In the genomic region with DNA sequence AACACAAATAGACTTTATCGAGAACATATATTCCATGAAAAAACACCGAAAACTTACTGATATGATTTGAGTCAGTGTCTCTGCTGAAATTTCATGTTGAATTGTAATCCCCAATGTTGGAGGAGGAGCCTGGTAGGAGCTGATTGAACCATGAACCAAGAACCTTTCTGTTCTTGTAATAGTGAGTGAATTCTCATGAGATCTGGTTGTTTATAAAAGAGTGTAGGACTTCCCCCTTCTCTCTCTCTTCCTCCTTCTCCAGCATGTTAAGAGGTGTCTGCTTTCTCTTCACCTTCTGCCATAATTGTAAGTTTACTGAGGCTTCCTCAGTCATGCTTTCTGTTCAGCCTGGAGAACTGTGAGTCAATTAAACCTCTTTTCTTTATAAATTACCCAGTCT, we compare ENCODE assay signal across 1 cellular context.
TF ChIP-seq lines count a peak whose summit lies in the region.

No MANE protein-coding gene starts in this region.

TF ChIP-seq in GM12878, 131 proteins besides CTCF, POLR2A, EP300 and RAD21 (continued from another document):
- TF ChIP-seq, protein P1, sequence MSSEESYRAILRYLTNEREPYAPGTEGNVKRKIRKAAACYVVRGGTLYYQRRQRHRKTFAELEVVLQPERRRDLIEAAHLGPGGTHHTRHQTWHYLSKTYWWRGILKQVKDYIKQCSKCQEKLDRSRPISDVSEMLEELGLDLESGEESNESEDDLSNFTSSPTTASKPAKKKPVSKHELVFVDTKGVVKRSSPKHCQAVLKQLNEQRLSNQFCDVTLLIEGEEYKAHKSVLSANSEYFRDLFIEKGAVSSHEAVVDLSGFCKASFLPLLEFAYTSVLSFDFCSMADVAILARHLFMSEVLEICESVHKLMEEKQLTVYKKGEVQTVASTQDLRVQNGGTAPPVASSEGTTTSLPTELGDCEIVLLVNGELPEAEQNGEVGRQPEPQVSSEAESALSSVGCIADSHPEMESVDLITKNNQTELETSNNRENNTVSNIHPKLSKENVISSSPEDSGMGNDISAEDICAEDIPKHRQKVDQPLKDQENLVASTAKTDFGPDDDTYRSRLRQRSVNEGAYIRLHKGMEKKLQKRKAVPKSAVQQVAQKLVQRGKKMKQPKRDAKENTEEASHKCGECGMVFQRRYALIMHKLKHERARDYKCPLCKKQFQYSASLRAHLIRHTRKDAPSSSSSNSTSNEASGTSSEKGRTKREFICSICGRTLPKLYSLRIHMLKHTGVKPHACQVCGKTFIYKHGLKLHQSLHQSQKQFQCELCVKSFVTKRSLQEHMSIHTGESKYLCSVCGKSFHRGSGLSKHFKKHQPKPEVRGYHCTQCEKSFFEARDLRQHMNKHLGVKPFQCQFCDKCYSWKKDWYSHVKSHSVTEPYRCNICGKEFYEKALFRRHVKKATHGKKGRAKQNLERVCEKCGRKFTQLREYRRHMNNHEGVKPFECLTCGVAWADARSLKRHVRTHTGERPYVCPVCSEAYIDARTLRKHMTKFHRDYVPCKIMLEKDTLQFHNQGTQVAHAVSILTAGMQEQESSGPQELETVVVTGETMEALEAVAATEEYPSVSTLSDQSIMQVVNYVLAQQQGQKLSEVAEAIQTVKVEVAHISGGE (CRISPR knock-in tag; IDR thresholded peaks at IDR 0.05) = no peak
- TF ChIP-seq SPI1 (IDR thresholded peaks at IDR 0.05; ENCODE audit: borderline replicate concordance, insufficient read depth, low read depth, low read length) (0 out of 2 replicates have a peak, but pooled peaks have one; percentile 17), PRDM15 (CRISPR knock-in tag; IDR thresholded peaks at IDR 0.05) (no peak), NR2C2 (IDR thresholded peaks at IDR 0.05; ENCODE audit: borderline replicate concordance, control insufficient read depth, insufficient read length, low read depth) (no peak), ZZZ3 (IDR thresholded peaks at IDR 0.05; ENCODE audit: control insufficient read depth, insufficient read length, low read depth) (no peak), JUND (IDR thresholded peaks at IDR 0.05; ENCODE audit: low read depth, low read length) (no peak), CREB1 (IDR thresholded peaks at IDR 0.05; ENCODE audit: low read depth) (no peak)
- TF ChIP-seq, protein P2, sequence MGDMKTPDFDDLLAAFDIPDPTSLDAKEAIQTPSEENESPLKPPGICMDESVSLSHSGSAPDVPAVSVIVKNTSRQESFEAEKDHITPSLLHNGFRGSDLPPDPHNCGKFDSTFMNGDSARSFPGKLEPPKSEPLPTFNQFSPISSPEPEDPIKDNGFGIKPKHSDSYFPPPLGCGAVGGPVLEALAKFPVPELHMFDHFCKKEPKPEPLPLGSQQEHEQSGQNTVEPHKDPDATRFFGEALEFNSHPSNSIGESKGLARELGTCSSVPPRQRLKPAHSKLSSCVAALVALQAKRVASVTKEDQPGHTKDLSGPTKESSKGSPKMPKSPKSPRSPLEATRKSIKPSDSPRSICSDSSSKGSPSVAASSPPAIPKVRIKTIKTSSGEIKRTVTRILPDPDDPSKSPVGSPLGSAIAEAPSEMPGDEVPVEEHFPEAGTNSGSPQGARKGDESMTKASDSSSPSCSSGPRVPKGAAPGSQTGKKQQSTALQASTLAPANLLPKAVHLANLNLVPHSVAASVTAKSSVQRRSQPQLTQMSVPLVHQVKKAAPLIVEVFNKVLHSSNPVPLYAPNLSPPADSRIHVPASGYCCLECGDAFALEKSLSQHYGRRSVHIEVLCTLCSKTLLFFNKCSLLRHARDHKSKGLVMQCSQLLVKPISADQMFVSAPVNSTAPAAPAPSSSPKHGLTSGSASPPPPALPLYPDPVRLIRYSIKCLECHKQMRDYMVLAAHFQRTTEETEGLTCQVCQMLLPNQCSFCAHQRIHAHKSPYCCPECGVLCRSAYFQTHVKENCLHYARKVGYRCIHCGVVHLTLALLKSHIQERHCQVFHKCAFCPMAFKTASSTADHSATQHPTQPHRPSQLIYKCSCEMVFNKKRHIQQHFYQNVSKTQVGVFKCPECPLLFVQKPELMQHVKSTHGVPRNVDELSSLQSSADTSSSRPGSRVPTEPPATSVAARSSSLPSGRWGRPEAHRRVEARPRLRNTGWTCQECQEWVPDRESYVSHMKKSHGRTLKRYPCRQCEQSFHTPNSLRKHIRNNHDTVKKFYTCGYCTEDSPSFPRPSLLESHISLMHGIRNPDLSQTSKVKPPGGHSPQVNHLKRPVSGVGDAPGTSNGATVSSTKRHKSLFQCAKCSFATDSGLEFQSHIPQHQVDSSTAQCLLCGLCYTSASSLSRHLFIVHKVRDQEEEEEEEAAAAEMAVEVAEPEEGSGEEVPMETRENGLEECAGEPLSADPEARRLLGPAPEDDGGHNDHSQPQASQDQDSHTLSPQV (IDR thresholded peaks at IDR 0.05) = no peak
- TF ChIP-seq, protein P3, sequence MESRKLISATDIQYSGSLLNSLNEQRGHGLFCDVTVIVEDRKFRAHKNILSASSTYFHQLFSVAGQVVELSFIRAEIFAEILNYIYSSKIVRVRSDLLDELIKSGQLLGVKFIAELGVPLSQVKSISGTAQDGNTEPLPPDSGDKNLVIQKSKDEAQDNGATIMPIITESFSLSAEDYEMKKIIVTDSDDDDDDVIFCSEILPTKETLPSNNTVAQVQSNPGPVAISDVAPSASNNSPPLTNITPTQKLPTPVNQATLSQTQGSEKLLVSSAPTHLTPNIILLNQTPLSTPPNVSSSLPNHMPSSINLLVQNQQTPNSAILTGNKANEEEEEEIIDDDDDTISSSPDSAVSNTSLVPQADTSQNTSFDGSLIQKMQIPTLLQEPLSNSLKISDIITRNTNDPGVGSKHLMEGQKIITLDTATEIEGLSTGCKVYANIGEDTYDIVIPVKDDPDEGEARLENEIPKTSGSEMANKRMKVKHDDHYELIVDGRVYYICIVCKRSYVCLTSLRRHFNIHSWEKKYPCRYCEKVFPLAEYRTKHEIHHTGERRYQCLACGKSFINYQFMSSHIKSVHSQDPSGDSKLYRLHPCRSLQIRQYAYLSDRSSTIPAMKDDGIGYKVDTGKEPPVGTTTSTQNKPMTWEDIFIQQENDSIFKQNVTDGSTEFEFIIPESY (IDR thresholded peaks at IDR 0.05) = no peak
- TF ChIP-seq, protein P4, sequence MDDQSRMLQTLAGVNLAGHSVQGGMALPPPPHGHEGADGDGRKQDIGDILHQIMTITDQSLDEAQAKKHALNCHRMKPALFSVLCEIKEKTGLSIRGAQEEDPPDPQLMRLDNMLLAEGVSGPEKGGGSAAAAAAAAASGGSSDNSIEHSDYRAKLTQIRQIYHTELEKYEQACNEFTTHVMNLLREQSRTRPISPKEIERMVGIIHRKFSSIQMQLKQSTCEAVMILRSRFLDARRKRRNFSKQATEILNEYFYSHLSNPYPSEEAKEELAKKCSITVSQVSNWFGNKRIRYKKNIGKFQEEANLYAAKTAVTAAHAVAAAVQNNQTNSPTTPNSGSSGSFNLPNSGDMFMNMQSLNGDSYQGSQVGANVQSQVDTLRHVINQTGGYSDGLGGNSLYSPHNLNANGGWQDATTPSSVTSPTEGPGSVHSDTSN (IDR thresholded peaks at IDR 0.05; ENCODE audit: insufficient replicate concordance, low read depth, low read length) = no peak
